In the genomic region with DNA sequence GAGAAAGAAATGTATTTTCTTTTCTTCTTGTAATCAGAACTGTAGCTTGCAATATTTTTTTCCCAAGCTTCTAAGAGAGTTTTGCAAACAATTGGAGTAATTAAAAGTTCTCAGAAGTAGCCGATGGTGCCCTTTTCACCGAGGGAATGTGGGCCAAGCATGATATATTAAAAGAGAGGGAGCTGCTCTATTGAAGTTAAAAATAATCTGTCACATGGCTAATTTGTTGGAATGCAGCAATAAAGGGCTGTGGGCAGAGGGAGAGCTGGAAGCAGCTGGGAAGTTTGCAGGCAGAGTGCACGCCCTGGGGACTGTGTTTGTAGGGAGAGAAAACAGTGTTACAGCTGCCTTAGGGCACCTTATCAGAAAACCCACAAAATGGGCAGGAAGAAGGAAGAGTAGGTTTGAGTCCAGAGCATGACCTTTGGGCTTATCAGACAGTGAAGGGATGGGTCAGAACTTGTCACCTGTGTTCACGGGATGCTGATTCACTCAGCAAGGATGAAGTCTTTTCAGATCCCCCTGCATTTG, we compare ENCODE assay signal across 1 cellular context.
A peak's percentile ranks its signal among the peaks of the same experiment; 100 is the strongest.
TF ChIP-seq lines count a peak whose summit lies in the region.

No MANE protein-coding gene starts in this region.

TF ChIP-seq in HepG2, 621 proteins besides CTCF, POLR2A, EP300 and RAD21 (continued from another document):
- TF ChIP-seq, protein P1, sequence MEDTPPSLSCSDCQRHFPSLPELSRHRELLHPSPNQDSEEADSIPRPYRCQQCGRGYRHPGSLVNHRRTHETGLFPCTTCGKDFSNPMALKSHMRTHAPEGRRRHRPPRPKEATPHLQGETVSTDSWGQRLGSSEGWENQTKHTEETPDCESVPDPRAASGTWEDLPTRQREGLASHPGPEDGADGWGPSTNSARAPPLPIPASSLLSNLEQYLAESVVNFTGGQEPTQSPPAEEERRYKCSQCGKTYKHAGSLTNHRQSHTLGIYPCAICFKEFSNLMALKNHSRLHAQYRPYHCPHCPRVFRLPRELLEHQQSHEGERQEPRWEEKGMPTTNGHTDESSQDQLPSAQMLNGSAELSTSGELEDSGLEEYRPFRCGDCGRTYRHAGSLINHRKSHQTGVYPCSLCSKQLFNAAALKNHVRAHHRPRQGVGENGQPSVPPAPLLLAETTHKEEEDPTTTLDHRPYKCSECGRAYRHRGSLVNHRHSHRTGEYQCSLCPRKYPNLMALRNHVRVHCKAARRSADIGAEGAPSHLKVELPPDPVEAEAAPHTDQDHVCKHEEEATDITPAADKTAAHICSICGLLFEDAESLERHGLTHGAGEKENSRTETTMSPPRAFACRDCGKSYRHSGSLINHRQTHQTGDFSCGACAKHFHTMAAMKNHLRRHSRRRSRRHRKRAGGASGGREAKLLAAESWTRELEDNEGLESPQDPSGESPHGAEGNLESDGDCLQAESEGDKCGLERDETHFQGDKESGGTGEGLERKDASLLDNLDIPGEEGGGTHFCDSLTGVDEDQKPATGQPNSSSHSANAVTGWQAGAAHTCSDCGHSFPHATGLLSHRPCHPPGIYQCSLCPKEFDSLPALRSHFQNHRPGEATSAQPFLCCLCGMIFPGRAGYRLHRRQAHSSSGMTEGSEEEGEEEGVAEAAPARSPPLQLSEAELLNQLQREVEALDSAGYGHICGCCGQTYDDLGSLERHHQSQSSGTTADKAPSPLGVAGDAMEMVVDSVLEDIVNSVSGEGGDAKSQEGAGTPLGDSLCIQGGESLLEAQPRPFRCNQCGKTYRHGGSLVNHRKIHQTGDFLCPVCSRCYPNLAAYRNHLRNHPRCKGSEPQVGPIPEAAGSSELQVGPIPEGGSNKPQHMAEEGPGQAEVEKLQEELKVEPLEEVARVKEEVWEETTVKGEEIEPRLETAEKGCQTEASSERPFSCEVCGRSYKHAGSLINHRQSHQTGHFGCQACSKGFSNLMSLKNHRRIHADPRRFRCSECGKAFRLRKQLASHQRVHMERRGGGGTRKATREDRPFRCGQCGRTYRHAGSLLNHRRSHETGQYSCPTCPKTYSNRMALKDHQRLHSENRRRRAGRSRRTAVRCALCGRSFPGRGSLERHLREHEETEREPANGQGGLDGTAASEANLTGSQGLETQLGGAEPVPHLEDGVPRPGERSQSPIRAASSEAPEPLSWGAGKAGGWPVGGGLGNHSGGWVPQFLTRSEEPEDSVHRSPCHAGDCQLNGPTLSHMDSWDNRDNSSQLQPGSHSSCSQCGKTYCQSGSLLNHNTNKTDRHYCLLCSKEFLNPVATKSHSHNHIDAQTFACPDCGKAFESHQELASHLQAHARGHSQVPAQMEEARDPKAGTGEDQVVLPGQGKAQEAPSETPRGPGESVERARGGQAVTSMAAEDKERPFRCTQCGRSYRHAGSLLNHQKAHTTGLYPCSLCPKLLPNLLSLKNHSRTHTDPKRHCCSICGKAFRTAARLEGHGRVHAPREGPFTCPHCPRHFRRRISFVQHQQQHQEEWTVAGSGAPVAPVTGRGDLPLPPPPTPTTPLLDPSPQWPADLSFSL (CRISPR knock-in tag; IDR thresholded peaks at IDR 0.05): peak; percentile 23; the same call in 1 of the 2 replicates
- peak; percentile 92 for TF ChIP-seq TEAD3 (CRISPR knock-in tag; optimal IDR thresholded peaks at IDR 0.05; ENCODE audit: borderline replicate concordance)
- TF ChIP-seq, protein P2, sequence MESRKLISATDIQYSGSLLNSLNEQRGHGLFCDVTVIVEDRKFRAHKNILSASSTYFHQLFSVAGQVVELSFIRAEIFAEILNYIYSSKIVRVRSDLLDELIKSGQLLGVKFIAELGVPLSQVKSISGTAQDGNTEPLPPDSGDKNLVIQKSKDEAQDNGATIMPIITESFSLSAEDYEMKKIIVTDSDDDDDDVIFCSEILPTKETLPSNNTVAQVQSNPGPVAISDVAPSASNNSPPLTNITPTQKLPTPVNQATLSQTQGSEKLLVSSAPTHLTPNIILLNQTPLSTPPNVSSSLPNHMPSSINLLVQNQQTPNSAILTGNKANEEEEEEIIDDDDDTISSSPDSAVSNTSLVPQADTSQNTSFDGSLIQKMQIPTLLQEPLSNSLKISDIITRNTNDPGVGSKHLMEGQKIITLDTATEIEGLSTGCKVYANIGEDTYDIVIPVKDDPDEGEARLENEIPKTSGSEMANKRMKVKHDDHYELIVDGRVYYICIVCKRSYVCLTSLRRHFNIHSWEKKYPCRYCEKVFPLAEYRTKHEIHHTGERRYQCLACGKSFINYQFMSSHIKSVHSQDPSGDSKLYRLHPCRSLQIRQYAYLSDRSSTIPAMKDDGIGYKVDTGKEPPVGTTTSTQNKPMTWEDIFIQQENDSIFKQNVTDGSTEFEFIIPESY (CRISPR knock-in tag; IDR thresholded peaks at IDR 0.05): peak; percentile 51; the same call in 1 of the 2 replicates
- peak; percentile 82 for TF ChIP-seq HDAC1 (CRISPR knock-in tag; IDR thresholded peaks at IDR 0.05)
- TF ChIP-seq TBX3 (IDR thresholded peaks at IDR 0.05; ENCODE audit: borderline replicate concordance): peak; percentile 45; the same call in 1 of the 2 replicates
- TF ChIP-seq, protein P3, sequence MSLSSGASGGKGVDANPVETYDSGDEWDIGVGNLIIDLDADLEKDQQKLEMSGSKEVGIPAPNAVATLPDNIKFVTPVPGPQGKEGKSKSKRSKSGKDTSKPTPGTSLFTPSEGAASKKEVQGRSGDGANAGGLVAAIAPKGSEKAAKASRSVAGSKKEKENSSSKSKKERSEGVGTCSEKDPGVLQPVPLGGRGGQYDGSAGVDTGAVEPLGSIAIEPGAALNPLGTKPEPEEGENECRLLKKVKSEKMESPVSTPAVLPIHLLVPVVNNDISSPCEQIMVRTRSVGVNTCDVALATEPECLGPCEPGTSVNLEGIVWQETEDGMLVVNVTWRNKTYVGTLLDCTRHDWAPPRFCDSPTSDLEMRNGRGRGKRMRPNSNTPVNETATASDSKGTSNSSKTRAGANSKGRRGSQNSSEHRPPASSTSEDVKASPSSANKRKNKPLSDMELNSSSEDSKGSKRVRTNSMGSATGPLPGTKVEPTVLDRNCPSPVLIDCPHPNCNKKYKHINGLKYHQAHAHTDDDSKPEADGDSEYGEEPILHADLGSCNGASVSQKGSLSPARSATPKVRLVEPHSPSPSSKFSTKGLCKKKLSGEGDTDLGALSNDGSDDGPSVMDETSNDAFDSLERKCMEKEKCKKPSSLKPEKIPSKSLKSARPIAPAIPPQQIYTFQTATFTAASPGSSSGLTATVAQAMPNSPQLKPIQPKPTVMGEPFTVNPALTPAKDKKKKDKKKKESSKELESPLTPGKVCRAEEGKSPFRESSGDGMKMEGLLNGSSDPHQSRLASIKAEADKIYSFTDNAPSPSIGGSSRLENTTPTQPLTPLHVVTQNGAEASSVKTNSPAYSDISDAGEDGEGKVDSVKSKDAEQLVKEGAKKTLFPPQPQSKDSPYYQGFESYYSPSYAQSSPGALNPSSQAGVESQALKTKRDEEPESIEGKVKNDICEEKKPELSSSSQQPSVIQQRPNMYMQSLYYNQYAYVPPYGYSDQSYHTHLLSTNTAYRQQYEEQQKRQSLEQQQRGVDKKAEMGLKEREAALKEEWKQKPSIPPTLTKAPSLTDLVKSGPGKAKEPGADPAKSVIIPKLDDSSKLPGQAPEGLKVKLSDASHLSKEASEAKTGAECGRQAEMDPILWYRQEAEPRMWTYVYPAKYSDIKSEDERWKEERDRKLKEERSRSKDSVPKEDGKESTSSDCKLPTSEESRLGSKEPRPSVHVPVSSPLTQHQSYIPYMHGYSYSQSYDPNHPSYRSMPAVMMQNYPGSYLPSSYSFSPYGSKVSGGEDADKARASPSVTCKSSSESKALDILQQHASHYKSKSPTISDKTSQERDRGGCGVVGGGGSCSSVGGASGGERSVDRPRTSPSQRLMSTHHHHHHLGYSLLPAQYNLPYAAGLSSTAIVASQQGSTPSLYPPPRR (CRISPR knock-in tag; IDR thresholded peaks at IDR 0.05; ENCODE audit: borderline replicate concordance): peak; percentile 79
- TF ChIP-seq GATAD2A (CRISPR knock-in tag; IDR thresholded peaks at IDR 0.05): peak; percentile 93
- TF ChIP-seq KDM3A (CRISPR knock-in tag; IDR thresholded peaks at IDR 0.05; ENCODE audit: low read depth): no peak
- peak; percentile 32; the same call in 1 of the 2 replicates for TF ChIP-seq SIX1 (CRISPR knock-in tag; IDR thresholded peaks at IDR 0.05; ENCODE audit: borderline replicate concordance)
- TF ChIP-seq ZMYM2 (CRISPR knock-in tag; IDR thresholded peaks at IDR 0.05): peak; percentile 68; the same call in 1 of the 2 replicates
- no peak for TF ChIP-seq AGO2 (optimal IDR thresholded peaks at IDR 0.05; ENCODE audit: low read depth, low read length)
- TF ChIP-seq, protein P4, sequence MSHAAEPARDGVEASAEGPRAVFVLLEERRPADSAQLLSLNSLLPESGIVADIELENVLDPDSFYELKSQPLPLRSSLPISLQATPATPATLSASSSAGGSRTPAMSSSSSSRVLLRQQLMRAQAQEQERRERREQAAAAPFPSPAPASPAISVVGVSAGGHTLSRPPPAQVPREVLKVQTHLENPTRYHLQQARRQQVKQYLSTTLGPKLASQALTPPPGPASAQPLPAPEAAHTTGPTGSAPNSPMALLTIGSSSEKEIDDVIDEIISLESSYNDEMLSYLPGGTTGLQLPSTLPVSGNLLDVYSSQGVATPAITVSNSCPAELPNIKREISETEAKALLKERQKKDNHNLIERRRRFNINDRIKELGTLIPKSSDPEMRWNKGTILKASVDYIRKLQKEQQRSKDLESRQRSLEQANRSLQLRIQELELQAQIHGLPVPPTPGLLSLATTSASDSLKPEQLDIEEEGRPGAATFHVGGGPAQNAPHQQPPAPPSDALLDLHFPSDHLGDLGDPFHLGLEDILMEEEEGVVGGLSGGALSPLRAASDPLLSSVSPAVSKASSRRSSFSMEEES (CRISPR knock-in tag; IDR thresholded peaks at IDR 0.05): peak; percentile 92
- TF ChIP-seq ZBTB20 (CRISPR knock-in tag; IDR thresholded peaks at IDR 0.05; ENCODE audit: borderline replicate concordance, low read depth): 0 out of 2 replicates have a peak, but pooled peaks have one; percentile 27
- peak; percentile 36; the same call in 1 of the 2 replicates for TF ChIP-seq NFYC (CRISPR knock-in tag; IDR thresholded peaks at IDR 0.05)
- TF ChIP-seq ZNF772 (CRISPR knock-in tag; IDR thresholded peaks at IDR 0.05): peak; percentile 61; the same call in 1 of the 2 replicates
- 0 out of 2 replicates have a peak, but pooled peaks have one; percentile 74 for TF ChIP-seq ZNF670 (CRISPR knock-in tag; IDR thresholded peaks at IDR 0.05; ENCODE audit: borderline replicate concordance)
- peak; percentile 75 for TF ChIP-seq TCF7 (IDR thresholded peaks at IDR 0.05; ENCODE audit: low read depth)
- TF ChIP-seq, protein P5, sequence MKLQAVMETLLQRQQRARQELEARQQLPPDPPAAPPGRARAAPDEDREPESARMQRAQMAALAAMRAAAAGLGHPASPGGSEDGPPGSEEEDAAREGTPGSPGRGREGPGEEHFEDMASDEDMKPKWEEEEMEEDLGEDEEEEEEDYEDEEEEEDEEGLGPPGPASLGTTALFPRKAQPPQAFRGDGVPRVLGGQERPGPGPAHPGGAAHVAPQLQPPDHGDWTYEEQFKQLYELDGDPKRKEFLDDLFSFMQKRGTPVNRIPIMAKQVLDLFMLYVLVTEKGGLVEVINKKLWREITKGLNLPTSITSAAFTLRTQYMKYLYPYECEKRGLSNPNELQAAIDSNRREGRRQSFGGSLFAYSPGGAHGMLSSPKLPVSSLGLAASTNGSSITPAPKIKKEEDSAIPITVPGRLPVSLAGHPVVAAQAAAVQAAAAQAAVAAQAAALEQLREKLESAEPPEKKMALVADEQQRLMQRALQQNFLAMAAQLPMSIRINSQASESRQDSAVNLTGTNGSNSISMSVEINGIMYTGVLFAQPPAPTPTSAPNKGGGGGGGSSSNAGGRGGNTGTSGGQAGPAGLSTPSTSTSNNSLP (IDR thresholded peaks at IDR 0.05; ENCODE audit: low read depth, low read length): no peak
- TF ChIP-seq KDM1A (CRISPR knock-in tag; IDR thresholded peaks at IDR 0.05): peak; percentile 58; the same call in 1 of the 2 replicates
- TF ChIP-seq, protein P6, sequence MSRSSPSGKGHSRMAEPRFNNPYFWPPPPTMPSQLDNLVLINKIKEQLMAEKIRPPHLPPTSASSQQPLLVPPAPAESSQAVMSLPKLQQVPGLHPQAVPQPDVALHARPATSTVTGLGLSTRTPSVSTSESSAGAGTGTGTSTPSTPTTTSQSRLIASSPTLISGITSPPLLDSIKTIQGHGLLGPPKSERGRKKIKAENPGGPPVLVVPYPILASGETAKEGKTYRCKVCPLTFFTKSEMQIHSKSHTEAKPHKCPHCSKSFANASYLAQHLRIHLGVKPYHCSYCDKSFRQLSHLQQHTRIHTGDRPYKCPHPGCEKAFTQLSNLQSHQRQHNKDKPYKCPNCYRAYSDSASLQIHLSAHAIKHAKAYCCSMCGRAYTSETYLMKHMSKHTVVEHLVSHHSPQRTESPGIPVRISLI (CRISPR knock-in tag; IDR thresholded peaks at IDR 0.05; ENCODE audit: borderline replicate concordance): 0 out of 2 replicates have a peak, but pooled peaks have one; percentile 20
- TF ChIP-seq RAD51 (IDR thresholded peaks at IDR 0.05; ENCODE audit: borderline replicate concordance): no peak
- peak; percentile 73 for TF ChIP-seq CREM (IDR thresholded peaks at IDR 0.05)
- no peak for TF ChIP-seq CREM (CRISPR knock-in tag; IDR thresholded peaks at IDR 0.05)
- TF ChIP-seq FOXP1 (IDR thresholded peaks at IDR 0.05): no peak
- TF ChIP-seq FOXP1 (CRISPR knock-in tag; IDR thresholded peaks at IDR 0.05): peak; percentile 78; the same call in 1 of the 2 replicates
- TF ChIP-seq CREB1 (IDR thresholded peaks at IDR 0.05): no peak
- TF ChIP-seq CREB1 (CRISPR knock-in tag; IDR thresholded peaks at IDR 0.05): peak; percentile 72
